Comparison of ENCODE assay signal across 16 cellular contexts in genomic region chr19:40005670-40006272, GRCh38.
"Had no signal": no experiment of that assay in that cellular context is flagged by ENCODE, and none has a peak within 500 bp of the region (broad histone marks: within the 10 kb centered on the region; RNA-seq: fewer than 3 reads in every experiment).

No MANE protein-coding gene starts in this region.

- H3K27me3 ChIP-seq: ascending aorta, neutrophil, tibial artery, vagina had no signal

- H3K4me3 ChIP-seq: ascending aorta, coronary artery, lower lobe of right lung, tibial artery, vagina had no signal

- H3K4me1 ChIP-seq: ascending aorta, lower lobe of right lung, tibial artery, vagina had no signal

- H3K27ac ChIP-seq: ascending aorta, coronary artery, lower lobe of right lung, neutrophil, tibial artery, vagina had no signal

- DNase-seq: activated CD4-positive, alpha-beta memory T cell treated with anti-CD3 and anti-CD28 coated beads for 36 hours; activated CD4-positive, alpha-beta T cell treated with anti-CD3 and anti-CD28 coated beads for 1 hour; activated gamma-delta T cell treated with Interleukin-2 at 50 U/mL for 16 hours; activated naive CD8-positive, alpha-beta T cell treated with anti-CD3 and anti-CD28 coated beads, Interleukin-2, amount 10 ng/mL, durations not matched to agents 7 days and 5 days; activated T-cell treated with anti-CD3 and anti-CD28 coated beads, Interleukin-2, amount 50 U/mL, for 48 hours; caudate nucleus; effector CD4-positive, alpha-beta T cell; hypothalamus; lower lobe of right lung; naive thymus-derived CD8-positive, alpha-beta T cell; posterior cingulate gyrus; tibial artery had no signal

- H3K9me3 ChIP-seq: neutrophil, vagina had no signal
